Comparison of ENCODE assay signal across 22 cellular contexts in the genomic region with DNA sequence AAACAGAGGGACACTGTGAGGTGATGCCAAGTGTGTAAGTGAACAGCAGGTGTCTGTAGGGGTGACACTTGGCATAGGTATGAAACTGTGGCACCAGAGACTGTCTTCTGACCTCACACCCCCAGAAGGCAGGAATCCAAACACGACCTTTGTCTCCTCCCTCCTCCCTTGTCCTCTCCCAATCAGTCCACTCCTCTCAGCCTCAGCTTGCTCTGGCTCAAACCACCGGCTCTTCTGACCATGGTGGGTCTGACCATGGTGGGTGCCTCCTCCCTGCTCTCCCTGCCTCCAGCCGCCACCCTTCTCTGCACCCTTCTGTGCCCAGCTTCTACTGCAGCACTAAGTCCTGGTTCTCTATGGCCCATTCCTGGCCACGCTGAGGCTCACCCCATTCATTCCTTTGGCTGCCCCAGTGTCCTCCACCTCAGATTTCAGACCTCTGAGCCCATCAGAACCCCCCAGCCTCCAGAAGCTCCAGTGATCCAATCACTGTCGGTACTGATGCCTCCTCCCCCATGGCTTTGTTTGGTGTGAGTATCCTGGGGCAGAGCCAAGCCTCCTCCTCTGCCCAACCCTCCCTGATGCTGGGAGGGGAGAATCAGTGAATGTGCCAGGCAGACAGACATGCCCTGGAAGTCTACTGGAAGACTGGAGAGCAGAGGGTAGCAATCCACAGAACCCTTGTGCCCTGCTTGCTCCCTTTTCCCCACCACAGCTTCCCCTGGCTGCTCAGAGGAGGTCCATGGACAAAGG. TPM values are rescaled to one million over a fixed set of nuclear protein-coding genes. Genes with fewer than 3 reads are reported as not detected.
DNase-seq lines count a peak whose midpoint lies in the region; ATAC-seq and TF ChIP-seq lines count a peak whose summit lies in the region.
"Had no signal": no experiment of that assay in that cellular context is flagged by ENCODE, and none has a peak within 500 bp of the region (broad histone marks: within the 10 kb centered on the region; RNA-seq: fewer than 3 reads in every experiment).

No MANE protein-coding gene starts in this region.

- peaks cover 0 to 6% (median 0%) of the 10 kb centered on the region in 4 donors for H3K36me3 ChIP-seq in right lobe of liver
- H3K36me3 ChIP-seq: ovary, uterus had no signal

- H3K27me3 ChIP-seq in right lobe of liver = no peaks in the 10 kb centered on the region

- no peaks in the 10 kb centered on the region for H3K9me3 ChIP-seq in right lobe of liver
- H3K9me3 ChIP-seq: heart right ventricle, ovary, uterus had no signal

- H3K4me3 Mint-ChIP-seq in activated naive CD8-positive, alpha-beta T cell = peak overlapping the region; percentile 86
- H3K4me3 Mint-ChIP-seq in activated naive CD8-positive, alpha-beta T cell treated with anti-CD3 and anti-CD28 coated beads for 36 hours = no peak overlapping the region
- H3K4me3 Mint-ChIP-seq in activated T-helper 17 cell treated with anti-CD3 and anti-CD28 coated beads, Interleukin-2, amount 50 U/mL, for 72 hours = peak overlapping the region; percentile 72
- H3K4me3 Mint-ChIP-seq in stimulated activated effector memory CD8-positive, alpha-beta T cell treated with anti-CD3 and anti-CD28 coated beads, Interleukin-12 subunit alpha, Interleukin-12 subunit beta, amount 100 ng/mL, for 72 hours = peak overlapping the region; percentile 64

- no peak for ATAC-seq in activated T-helper 17 cell treated with anti-CD3 and anti-CD28 coated beads, Interleukin-2, amount 50 U/mL, for 72 hours (replicated peaks)
- ATAC-seq in right lobe of liver = peak; percentile 69 to 78 (median 76)
- no peak for ATAC-seq in stimulated activated effector memory CD8-positive, alpha-beta T cell treated with anti-CD3 and anti-CD28 coated beads, Interleukin-12 subunit alpha, Interleukin-12 subunit beta, amount 100 ng/mL, for 72 hours
- ATAC-seq in HG02571 (IDR thresholded peaks at IDR 0.05; ENCODE audit: unreplicated experiment) = no peak
- no peak for ATAC-seq in GM18873 (IDR thresholded peaks at IDR 0.05; ENCODE audit: low FRiP score, unreplicated experiment)
- ATAC-seq: heart right ventricle, sciatic nerve had no signal

- WGBS in right lobe of liver (ENCODE audit: insufficient coverage, low coverage, low lambda C conversion rate, missing lambda C conversion rate) = 10% methylated on average over 5 of the region's 5 CpGs

- H3K36me3 Mint-ChIP-seq in activated naive CD8-positive, alpha-beta T cell = no peaks in the 10 kb centered on the region
- peaks cover 12% of the 10 kb centered on the region for H3K36me3 Mint-ChIP-seq in activated naive CD8-positive, alpha-beta T cell treated with anti-CD3 and anti-CD28 coated beads for 36 hours
- H3K36me3 Mint-ChIP-seq in activated T-helper 17 cell treated with anti-CD3 and anti-CD28 coated beads, Interleukin-2, amount 50 U/mL, for 72 hours (ENCODE audit: low read depth) = peaks cover 17% of the 10 kb centered on the region
- H3K36me3 Mint-ChIP-seq in stimulated activated effector memory CD8-positive, alpha-beta T cell treated with anti-CD3 and anti-CD28 coated beads, Interleukin-12 subunit alpha, Interleukin-12 subunit beta, amount 100 ng/mL, for 72 hours = peaks cover 11% of the 10 kb centered on the region

- H3K9me3 Mint-ChIP-seq in activated naive CD8-positive, alpha-beta T cell (ENCODE audit: low read depth) = no peaks in the 10 kb centered on the region
- H3K9me3 Mint-ChIP-seq in activated naive CD8-positive, alpha-beta T cell treated with anti-CD3 and anti-CD28 coated beads for 36 hours = no peaks in the 10 kb centered on the region
- H3K9me3 Mint-ChIP-seq in activated T-helper 17 cell treated with anti-CD3 and anti-CD28 coated beads, Interleukin-2, amount 50 U/mL, for 72 hours = no peaks in the 10 kb centered on the region
- no peaks in the 10 kb centered on the region for H3K9me3 Mint-ChIP-seq in stimulated activated effector memory CD8-positive, alpha-beta T cell treated with anti-CD3 and anti-CD28 coated beads, Interleukin-12 subunit alpha, Interleukin-12 subunit beta, amount 100 ng/mL, for 72 hours

- DNase-seq in activated naive CD8-positive, alpha-beta T cell treated with anti-CD3 and anti-CD28 coated beads for 36 hours = no peak
- DNase-seq in right lobe of liver (peak; percentile 61 to 91 (median 79)), HT-29 (ENCODE audit: low spot score) (no peak)
- DNase-seq in stimulated activated effector memory CD8-positive, alpha-beta T cell treated with anti-CD3 and anti-CD28 coated beads, Interleukin-12 subunit alpha, Interleukin-12 subunit beta, amount 100 ng/mL, for 72 hours (ENCODE audit: low spot score in 2 of 2) = no peak
- DNase-seq: activated CD8-positive, alpha-beta memory T cell treated with anti-CD3 and anti-CD28 coated beads for 24 hours; activated effector memory CD4-positive, alpha-beta T cell treated with anti-CD3 and anti-CD28 coated beads, Interleukin-2, amount 50 U/mL, for 16 hours; anterior cingulate cortex; COR-L47; heart right ventricle; midbrain; NCI-H1092; NCI-H2029 treated with DMSO at 0.1 percent for 48 hours; NCI-H510A; ovary; SHP77; uterus had no signal

- H3K27ac Mint-ChIP-seq in activated naive CD8-positive, alpha-beta T cell = no peak overlapping the region
- no peak overlapping the region for H3K27ac Mint-ChIP-seq in activated naive CD8-positive, alpha-beta T cell treated with anti-CD3 and anti-CD28 coated beads for 36 hours
- no peak overlapping the region for H3K27ac Mint-ChIP-seq in activated T-helper 17 cell treated with anti-CD3 and anti-CD28 coated beads, Interleukin-2, amount 50 U/mL, for 72 hours
- H3K27ac Mint-ChIP-seq in stimulated activated effector memory CD8-positive, alpha-beta T cell treated with anti-CD3 and anti-CD28 coated beads, Interleukin-12 subunit alpha, Interleukin-12 subunit beta, amount 100 ng/mL, for 72 hours = no peak overlapping the region

- TF ChIP-seq POLR2A in right lobe of liver (IDR thresholded peaks at IDR 0.05) = peak; percentile 17

- TF ChIP-seq CTCF in right lobe of liver (IDR thresholded peaks at IDR 0.05) = no peak

- H3K27ac ChIP-seq in right lobe of liver = peak overlapping the region; percentile 51 to 86 (median 83)
- H3K27ac ChIP-seq: heart right ventricle, KMS-11, ovary, uterus had no signal

- peaks cover 33% of the 10 kb centered on the region for H3K4me1 Mint-ChIP-seq in activated naive CD8-positive, alpha-beta T cell (ENCODE audit: low read depth)
- H3K4me1 Mint-ChIP-seq in activated naive CD8-positive, alpha-beta T cell treated with anti-CD3 and anti-CD28 coated beads for 36 hours = peaks cover 26% of the 10 kb centered on the region
- peaks cover 16% of the 10 kb centered on the region for H3K4me1 Mint-ChIP-seq in activated T-helper 17 cell treated with anti-CD3 and anti-CD28 coated beads, Interleukin-2, amount 50 U/mL, for 72 hours
- H3K4me1 Mint-ChIP-seq in stimulated activated effector memory CD8-positive, alpha-beta T cell treated with anti-CD3 and anti-CD28 coated beads, Interleukin-12 subunit alpha, Interleukin-12 subunit beta, amount 100 ng/mL, for 72 hours = peaks cover 35% of the 10 kb centered on the region

- peaks cover 0 to 41% (median 12%) of the 10 kb centered on the region in 4 donors for H3K4me1 ChIP-seq in right lobe of liver

- peak overlapping the region; percentile 3 to 38 (median 35) for H3K4me3 ChIP-seq in right lobe of liver
- H3K4me3 ChIP-seq: heart right ventricle, ovary, uterus had no signal

- intact Hi-C loops in right lobe of liver (cut with DNase I) = no loop called here

- peaks cover 25% of the 10 kb centered on the region for H3K27me3 Mint-ChIP-seq in activated naive CD8-positive, alpha-beta T cell
- peaks cover 50% of the 10 kb centered on the region for H3K27me3 Mint-ChIP-seq in activated naive CD8-positive, alpha-beta T cell treated with anti-CD3 and anti-CD28 coated beads for 36 hours
- peaks cover 39% of the 10 kb centered on the region for H3K27me3 Mint-ChIP-seq in activated T-helper 17 cell treated with anti-CD3 and anti-CD28 coated beads, Interleukin-2, amount 50 U/mL, for 72 hours

RNA-seq across cellular contexts. Expression of a gene that starts 1.7 kb away (rescaled TPM):
- total RNA-seq in activated naive CD8-positive, alpha-beta T cell treated with anti-CD3 and anti-CD28 coated beads for 36 hours = under 1 TPM in 1 of 2 experiments, not detected in 1; 0.31 TPM
- total RNA-seq in activated T-helper 17 cell treated with anti-CD3 and anti-CD28 coated beads, Interleukin-2, amount 50 U/mL, for 72 hours = under 1 TPM; 0.17 to 0.42 TPM
- 1 to 10 TPM; 1.7 to 6.7 (median 2.5) TPM for total RNA-seq in right lobe of liver
- not detected in 2 replicates for total RNA-seq in HT-29 (2014; rRNA removed; shearing (Covaris generic))
- total RNA-seq: heart right ventricle had no signal

RNA-seq across cellular contexts. Expression of a gene that starts 7.0 kb away (rescaled TPM):
- 100 to 1,000 TPM; 111 to 113 TPM for total RNA-seq in activated naive CD8-positive, alpha-beta T cell treated with anti-CD3 and anti-CD28 coated beads for 36 hours
- total RNA-seq in activated T-helper 17 cell treated with anti-CD3 and anti-CD28 coated beads, Interleukin-2, amount 50 U/mL, for 72 hours = 10 to 100 TPM; 42.6 to 75.3 TPM
- total RNA-seq in right lobe of liver = 100 to 1,000 TPM in 5 of 6 experiments, 10 to 100 TPM in 1; 69.3 to 237 (median 123) TPM
- total RNA-seq in HT-29 (2014; rRNA removed; shearing (Covaris generic)) = 239 and 269 TPM in 2 replicates

RNA-seq across cellular contexts. Expression of a gene that starts 10.3 kb away (rescaled TPM):
- total RNA-seq in activated naive CD8-positive, alpha-beta T cell treated with anti-CD3 and anti-CD28 coated beads for 36 hours = 10 to 100 TPM; 62.9 to 63.0 TPM
- 10 to 100 TPM; 78.4 to 96.4 TPM for total RNA-seq in activated T-helper 17 cell treated with anti-CD3 and anti-CD28 coated beads, Interleukin-2, amount 50 U/mL, for 72 hours
- total RNA-seq in right lobe of liver = 10 to 100 TPM; 26.4 to 36.8 (median 32.7) TPM
- 72.7 and 98.1 TPM in 2 replicates for total RNA-seq in HT-29 (2014; rRNA removed; shearing (Covaris generic))

RNA-seq across cellular contexts. Expression of a gene that starts 15.9 kb away (rescaled TPM):
- total RNA-seq in activated naive CD8-positive, alpha-beta T cell treated with anti-CD3 and anti-CD28 coated beads for 36 hours = 10 to 100 TPM; 42.4 to 43.4 TPM
- 10 to 100 TPM; 48.3 to 66.7 TPM for total RNA-seq in activated T-helper 17 cell treated with anti-CD3 and anti-CD28 coated beads, Interleukin-2, amount 50 U/mL, for 72 hours
- 100 to 1,000 TPM in 4 of 6 experiments, 10 to 100 TPM in 2; 58.2 to 157 (median 117) TPM for total RNA-seq in right lobe of liver
- total RNA-seq in HT-29 (2014; rRNA removed; shearing (Covaris generic)) = 25.5 and 32.8 TPM in 2 replicates

RNA-seq across cellular contexts. Expression of a gene that starts 18.7 kb away (rescaled TPM):
- total RNA-seq in activated naive CD8-positive, alpha-beta T cell treated with anti-CD3 and anti-CD28 coated beads for 36 hours = 10 to 100 TPM; 31.6 to 34.6 TPM
- total RNA-seq in activated T-helper 17 cell treated with anti-CD3 and anti-CD28 coated beads, Interleukin-2, amount 50 U/mL, for 72 hours = 10 to 100 TPM; 21.3 to 25.8 TPM
- 10 to 100 TPM; 15.2 to 29.1 (median 25.0) TPM for total RNA-seq in right lobe of liver
- 48.7 and 67.6 TPM in 2 replicates for total RNA-seq in HT-29 (2014; rRNA removed; shearing (Covaris generic))

Comparison
In these comparisons a context has a peak if more than half of its experiments do, and no peak if none do; other contexts are left out.
1. DNase-seq: peak in right lobe of liver (3 of 3); none in activated naive CD8-positive, alpha-beta T cell treated with anti-CD3 and anti-CD28 coated beads for 36 hours (single experiment), stimulated activated effector memory CD8-positive, alpha-beta T cell treated with anti-CD3 and anti-CD28 coated beads, Interleukin-12 subunit alpha, Interleukin-12 subunit beta, amount 100 ng/mL, for 72 hours (0 of 2) and HT-29 (single experiment).
2. ATAC-seq: peak in right lobe of liver (4 of 4); none in activated T-helper 17 cell treated with anti-CD3 and anti-CD28 coated beads, Interleukin-2, amount 50 U/mL, for 72 hours (single experiment), stimulated activated effector memory CD8-positive, alpha-beta T cell treated with anti-CD3 and anti-CD28 coated beads, Interleukin-12 subunit alpha, Interleukin-12 subunit beta, amount 100 ng/mL, for 72 hours (single experiment), HG02571 (single experiment) and GM18873 (single experiment).